1 cellular context compared by ENCODE assay signal in genomic region chr14:93041002-93041401, GRCh38.
TF ChIP-seq lines count a peak whose summit lies in the region.

No MANE protein-coding gene starts in this region.

TF ChIP-seq in GM23338, 12 proteins besides CTCF, POLR2A, EP300 and RAD21 (continued from another document):
- no peak for TF ChIP-seq ZNF462 (CRISPR knock-in tag; IDR thresholded peaks at IDR 0.05)
- no peak for TF ChIP-seq EZH2 (IDR thresholded peaks at IDR 0.05; ENCODE audit: low read depth, unreplicated experiment)
- no peak for TF ChIP-seq STAT1 (IDR thresholded peaks at IDR 0.05; ENCODE audit: unreplicated experiment)
- TF ChIP-seq ETS1 (IDR thresholded peaks at IDR 0.05): no peak
- TF ChIP-seq NANOG (IDR thresholded peaks at IDR 0.05; ENCODE audit: borderline replicate concordance): no peak
- no peak for TF ChIP-seq ZNF331 (CRISPR knock-in tag; IDR thresholded peaks at IDR 0.05; ENCODE audit: low read depth)
- TF ChIP-seq CREB1 (CRISPR knock-in tag; IDR thresholded peaks at IDR 0.05; ENCODE audit: low read depth): no peak
- TF ChIP-seq JUNB (IDR thresholded peaks at IDR 0.05; ENCODE audit: unreplicated experiment): no peak
- no peak for TF ChIP-seq ZNF114 (CRISPR knock-in tag; IDR thresholded peaks at IDR 0.05)
- no peak for TF ChIP-seq REST (IDR thresholded peaks at IDR 0.05; ENCODE audit: unreplicated experiment)
